In the genomic region with DNA sequence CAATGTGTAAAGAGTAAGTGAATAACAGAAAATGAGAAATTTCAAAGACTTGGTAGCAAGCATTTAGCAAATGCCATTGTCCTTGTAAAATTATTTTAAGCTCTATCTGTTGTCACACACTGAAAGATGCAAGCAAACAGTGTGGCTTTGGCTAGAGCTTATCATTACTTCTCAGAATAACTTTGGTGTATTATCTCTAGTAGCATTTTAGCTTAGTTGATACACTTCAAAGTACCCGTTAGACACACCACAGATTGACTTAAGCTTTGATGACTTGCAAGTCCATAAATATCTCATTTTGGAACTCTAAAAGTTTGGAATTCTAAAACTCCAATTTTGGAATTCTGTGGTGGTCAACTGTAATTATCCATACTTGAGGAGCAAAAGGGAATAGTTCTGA, we compare ENCODE assay signal across 1 cellular context.
TF ChIP-seq lines count a peak whose summit lies in the region.

No MANE protein-coding gene starts in this region.

TF ChIP-seq in K562, 482 proteins besides CTCF, POLR2A, EP300 and RAD21 (continued from another document and continues in another):
- TF ChIP-seq, protein P1, sequence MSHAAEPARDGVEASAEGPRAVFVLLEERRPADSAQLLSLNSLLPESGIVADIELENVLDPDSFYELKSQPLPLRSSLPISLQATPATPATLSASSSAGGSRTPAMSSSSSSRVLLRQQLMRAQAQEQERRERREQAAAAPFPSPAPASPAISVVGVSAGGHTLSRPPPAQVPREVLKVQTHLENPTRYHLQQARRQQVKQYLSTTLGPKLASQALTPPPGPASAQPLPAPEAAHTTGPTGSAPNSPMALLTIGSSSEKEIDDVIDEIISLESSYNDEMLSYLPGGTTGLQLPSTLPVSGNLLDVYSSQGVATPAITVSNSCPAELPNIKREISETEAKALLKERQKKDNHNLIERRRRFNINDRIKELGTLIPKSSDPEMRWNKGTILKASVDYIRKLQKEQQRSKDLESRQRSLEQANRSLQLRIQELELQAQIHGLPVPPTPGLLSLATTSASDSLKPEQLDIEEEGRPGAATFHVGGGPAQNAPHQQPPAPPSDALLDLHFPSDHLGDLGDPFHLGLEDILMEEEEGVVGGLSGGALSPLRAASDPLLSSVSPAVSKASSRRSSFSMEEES (CRISPR knock-in tag; IDR thresholded peaks at IDR 0.05): no peak
- TF ChIP-seq ZNF143 (CRISPR knock-in tag; IDR thresholded peaks at IDR 0.05) (no peak), EZH2 (IDR thresholded peaks at IDR 0.05; ENCODE audit: borderline replicate concordance, low read depth, low read length) (no peak), CBX5 (IDR thresholded peaks at IDR 0.05; ENCODE audit: borderline replicate concordance, low read depth) (no peak), SREBF2 (CRISPR knock-in tag; IDR thresholded peaks at IDR 0.05) (no peak), SRSF9 (IDR thresholded peaks at IDR 0.05; ENCODE audit: borderline replicate concordance, low read depth, low read length) (no peak), CEBPB (tag; IDR thresholded peaks at IDR 0.05) (no peak), NCOA2 (IDR thresholded peaks at IDR 0.05; ENCODE audit: partially characterized antibody in 2 of 2) (peak; percentile 65 to 70), FOS (IDR thresholded peaks at IDR 0.05; ENCODE audit: extremely low read depth, insufficient read length) (no peak), ZC3H11A (IDR thresholded peaks at IDR 0.05; ENCODE audit: low read depth, low read length) (no peak), ZNF57 (CRISPR knock-in tag; IDR thresholded peaks at IDR 0.05) (no peak), CHD4 (IDR thresholded peaks at IDR 0.05; ENCODE audit: insufficient read depth, insufficient replicate concordance, low read depth, low read length, poor library complexity, severe bottlenecking) (no peak), ERF (CRISPR knock-in tag; IDR thresholded peaks at IDR 0.05) (no peak), EGR1 (conservative IDR thresholded peaks at IDR 0.05) (no peak), TCF3 (CRISPR knock-in tag; IDR thresholded peaks at IDR 0.05) (peak; percentile 95), MCM7 (IDR thresholded peaks at IDR 0.05) (no peak), NBN (IDR thresholded peaks at IDR 0.05; ENCODE audit: low read depth) (no peak), TRIM28 (IDR thresholded peaks at IDR 0.05) (no peak), JUND (IDR thresholded peaks at IDR 0.05; ENCODE audit: borderline replicate concordance, low read depth, low read length) (peak; percentile 74; the same call in 1 of the 2 replicates), JUND (tag; IDR thresholded peaks at IDR 0.05; ENCODE audit: borderline replicate concordance, low read depth, low read length) (peak; percentile 58; the same call in 1 of the 3 replicates), PHTF2 (CRISPR knock-in tag; IDR thresholded peaks at IDR 0.05) (no peak), SMC3 (conservative IDR thresholded peaks at IDR 0.05; ENCODE audit: insufficient read depth, low read depth, low read length) (no peak), NFYB (IDR thresholded peaks at IDR 0.05; ENCODE audit: extremely low read depth, insufficient read length) (no peak), HLTF (IDR thresholded peaks at IDR 0.05) (no peak), NRF1 (conservative IDR thresholded peaks at IDR 0.05 in 1 of 2, IDR thresholded peaks at IDR 0.05 in 1 of 2) (no peak), MYBL2 (IDR thresholded peaks at IDR 0.05; ENCODE audit: low read depth) (no peak), MYBL2 (CRISPR knock-in tag; IDR thresholded peaks at IDR 0.05; ENCODE audit: borderline replicate concordance) (no peak), SMAD1 (IDR thresholded peaks at IDR 0.05; ENCODE audit: low read depth, low read length, partially characterized antibody) (no peak), ZNF551 (CRISPR knock-in tag; IDR thresholded peaks at IDR 0.05) (no peak), DMBX1 (CRISPR knock-in tag; IDR thresholded peaks at IDR 0.05; ENCODE audit: borderline replicate concordance) (no peak; the same call in 1 of the 2 replicates), NEUROD1 (IDR thresholded peaks at IDR 0.05; ENCODE audit: borderline replicate concordance, low read depth, low read length, partially characterized antibody) (peak; percentile 30), NR2C1 (IDR thresholded peaks at IDR 0.05) (no peak), NR2C1 (tag; IDR thresholded peaks at IDR 0.05) (no peak), MAZ (CRISPR knock-in tag; conservative IDR thresholded peaks at IDR 0.05 in 1 of 2, IDR thresholded peaks at IDR 0.05 in 1 of 2) (no peak), SIRT6 (IDR thresholded peaks at IDR 0.05; ENCODE audit: low read depth, low read length) (no peak), TOE1 (IDR thresholded peaks at IDR 0.05; ENCODE audit: borderline replicate concordance) (no peak), TOE1 (CRISPR knock-in tag; IDR thresholded peaks at IDR 0.05; ENCODE audit: borderline replicate concordance, low read depth) (no peak), C11orf30 (IDR thresholded peaks at IDR 0.05; ENCODE audit: low read depth) (peak; percentile 78), ZNF830 (CRISPR knock-in tag; IDR thresholded peaks at IDR 0.05) (no peak), SIX5 (IDR thresholded peaks at IDR 0.05; ENCODE audit: borderline replicate concordance in 1 of 2, insufficient read depth in 1 of 2, low read depth in 1 of 2, low read length in 2 of 2) (no peak), ZEB2 (IDR thresholded peaks at IDR 0.05) (no peak), SMARCC2 (IDR thresholded peaks at IDR 0.05; ENCODE audit: low read depth) (peak; percentile 85), SAFB2 (IDR thresholded peaks at IDR 0.05; ENCODE audit: borderline replicate concordance, low read depth, low read length, severe bottlenecking) (no peak), PRMT5 (CRISPR knock-in tag; IDR thresholded peaks at IDR 0.05) (no peak), GABPB1 (CRISPR knock-in tag; IDR thresholded peaks at IDR 0.05) (no peak)
- TF ChIP-seq, protein P2, sequence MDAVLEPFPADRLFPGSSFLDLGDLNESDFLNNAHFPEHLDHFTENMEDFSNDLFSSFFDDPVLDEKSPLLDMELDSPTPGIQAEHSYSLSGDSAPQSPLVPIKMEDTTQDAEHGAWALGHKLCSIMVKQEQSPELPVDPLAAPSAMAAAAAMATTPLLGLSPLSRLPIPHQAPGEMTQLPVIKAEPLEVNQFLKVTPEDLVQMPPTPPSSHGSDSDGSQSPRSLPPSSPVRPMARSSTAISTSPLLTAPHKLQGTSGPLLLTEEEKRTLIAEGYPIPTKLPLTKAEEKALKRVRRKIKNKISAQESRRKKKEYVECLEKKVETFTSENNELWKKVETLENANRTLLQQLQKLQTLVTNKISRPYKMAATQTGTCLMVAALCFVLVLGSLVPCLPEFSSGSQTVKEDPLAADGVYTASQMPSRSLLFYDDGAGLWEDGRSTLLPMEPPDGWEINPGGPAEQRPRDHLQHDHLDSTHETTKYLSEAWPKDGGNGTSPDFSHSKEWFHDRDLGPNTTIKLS (IDR thresholded peaks at IDR 0.05; ENCODE audit: borderline replicate concordance, low read depth): no peak
- TF ChIP-seq, protein P3, sequence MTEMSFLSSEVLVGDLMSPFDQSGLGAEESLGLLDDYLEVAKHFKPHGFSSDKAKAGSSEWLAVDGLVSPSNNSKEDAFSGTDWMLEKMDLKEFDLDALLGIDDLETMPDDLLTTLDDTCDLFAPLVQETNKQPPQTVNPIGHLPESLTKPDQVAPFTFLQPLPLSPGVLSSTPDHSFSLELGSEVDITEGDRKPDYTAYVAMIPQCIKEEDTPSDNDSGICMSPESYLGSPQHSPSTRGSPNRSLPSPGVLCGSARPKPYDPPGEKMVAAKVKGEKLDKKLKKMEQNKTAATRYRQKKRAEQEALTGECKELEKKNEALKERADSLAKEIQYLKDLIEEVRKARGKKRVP (CRISPR knock-in tag; IDR thresholded peaks at IDR 0.05): peak; percentile 76; the same call in 1 of the 2 replicates
- TF ChIP-seq, protein P4, sequence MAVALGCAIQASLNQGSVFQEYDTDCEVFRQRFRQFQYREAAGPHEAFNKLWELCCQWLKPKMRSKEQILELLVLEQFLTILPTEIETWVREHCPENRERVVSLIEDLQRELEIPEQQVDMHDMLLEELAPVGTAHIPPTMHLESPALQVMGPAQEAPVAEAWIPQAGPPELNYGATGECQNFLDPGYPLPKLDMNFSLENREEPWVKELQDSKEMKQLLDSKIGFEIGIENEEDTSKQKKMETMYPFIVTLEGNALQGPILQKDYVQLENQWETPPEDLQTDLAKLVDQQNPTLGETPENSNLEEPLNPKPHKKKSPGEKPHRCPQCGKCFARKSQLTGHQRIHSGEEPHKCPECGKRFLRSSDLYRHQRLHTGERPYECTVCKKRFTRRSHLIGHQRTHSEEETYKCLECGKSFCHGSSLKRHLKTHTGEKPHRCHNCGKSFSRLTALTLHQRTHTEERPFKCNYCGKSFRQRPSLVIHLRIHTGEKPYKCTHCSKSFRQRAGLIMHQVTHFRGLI (CRISPR knock-in tag; IDR thresholded peaks at IDR 0.05): no peak
- TF ChIP-seq, protein P5, sequence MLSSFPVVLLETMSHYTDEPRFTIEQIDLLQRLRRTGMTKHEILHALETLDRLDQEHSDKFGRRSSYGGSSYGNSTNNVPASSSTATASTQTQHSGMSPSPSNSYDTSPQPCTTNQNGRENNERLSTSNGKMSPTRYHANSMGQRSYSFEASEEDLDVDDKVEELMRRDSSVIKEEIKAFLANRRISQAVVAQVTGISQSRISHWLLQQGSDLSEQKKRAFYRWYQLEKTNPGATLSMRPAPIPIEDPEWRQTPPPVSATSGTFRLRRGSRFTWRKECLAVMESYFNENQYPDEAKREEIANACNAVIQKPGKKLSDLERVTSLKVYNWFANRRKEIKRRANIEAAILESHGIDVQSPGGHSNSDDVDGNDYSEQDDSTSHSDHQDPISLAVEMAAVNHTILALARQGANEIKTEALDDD (IDR thresholded peaks at IDR 0.05): peak; percentile 89
- TF ChIP-seq, protein P6, sequence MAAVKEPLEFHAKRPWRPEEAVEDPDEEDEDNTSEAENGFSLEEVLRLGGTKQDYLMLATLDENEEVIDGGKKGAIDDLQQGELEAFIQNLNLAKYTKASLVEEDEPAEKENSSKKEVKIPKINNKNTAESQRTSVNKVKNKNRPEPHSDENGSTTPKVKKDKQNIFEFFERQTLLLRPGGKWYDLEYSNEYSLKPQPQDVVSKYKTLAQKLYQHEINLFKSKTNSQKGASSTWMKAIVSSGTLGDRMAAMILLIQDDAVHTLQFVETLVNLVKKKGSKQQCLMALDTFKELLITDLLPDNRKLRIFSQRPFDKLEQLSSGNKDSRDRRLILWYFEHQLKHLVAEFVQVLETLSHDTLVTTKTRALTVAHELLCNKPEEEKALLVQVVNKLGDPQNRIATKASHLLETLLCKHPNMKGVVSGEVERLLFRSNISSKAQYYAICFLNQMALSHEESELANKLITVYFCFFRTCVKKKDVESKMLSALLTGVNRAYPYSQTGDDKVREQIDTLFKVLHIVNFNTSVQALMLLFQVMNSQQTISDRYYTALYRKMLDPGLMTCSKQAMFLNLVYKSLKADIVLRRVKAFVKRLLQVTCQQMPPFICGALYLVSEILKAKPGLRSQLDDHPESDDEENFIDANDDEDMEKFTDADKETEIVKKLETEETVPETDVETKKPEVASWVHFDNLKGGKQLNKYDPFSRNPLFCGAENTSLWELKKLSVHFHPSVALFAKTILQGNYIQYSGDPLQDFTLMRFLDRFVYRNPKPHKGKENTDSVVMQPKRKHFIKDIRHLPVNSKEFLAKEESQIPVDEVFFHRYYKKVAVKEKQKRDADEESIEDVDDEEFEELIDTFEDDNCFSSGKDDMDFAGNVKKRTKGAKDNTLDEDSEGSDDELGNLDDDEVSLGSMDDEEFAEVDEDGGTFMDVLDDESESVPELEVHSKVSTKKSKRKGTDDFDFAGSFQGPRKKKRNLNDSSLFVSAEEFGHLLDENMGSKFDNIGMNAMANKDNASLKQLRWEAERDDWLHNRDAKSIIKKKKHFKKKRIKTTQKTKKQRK (IDR thresholded peaks at IDR 0.05; ENCODE audit: borderline replicate concordance, low read depth, low read length): no peak
- TF ChIP-seq, protein P7, sequence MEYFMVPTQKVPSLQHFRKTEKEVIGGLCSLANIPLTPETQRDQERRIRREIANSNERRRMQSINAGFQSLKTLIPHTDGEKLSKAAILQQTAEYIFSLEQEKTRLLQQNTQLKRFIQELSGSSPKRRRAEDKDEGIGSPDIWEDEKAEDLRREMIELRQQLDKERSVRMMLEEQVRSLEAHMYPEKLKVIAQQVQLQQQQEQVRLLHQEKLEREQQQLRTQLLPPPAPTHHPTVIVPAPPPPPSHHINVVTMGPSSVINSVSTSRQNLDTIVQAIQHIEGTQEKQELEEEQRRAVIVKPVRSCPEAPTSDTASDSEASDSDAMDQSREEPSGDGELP (CRISPR knock-in tag; IDR thresholded peaks at IDR 0.05; ENCODE audit: borderline replicate concordance): no peak
- TF ChIP-seq, protein P8, sequence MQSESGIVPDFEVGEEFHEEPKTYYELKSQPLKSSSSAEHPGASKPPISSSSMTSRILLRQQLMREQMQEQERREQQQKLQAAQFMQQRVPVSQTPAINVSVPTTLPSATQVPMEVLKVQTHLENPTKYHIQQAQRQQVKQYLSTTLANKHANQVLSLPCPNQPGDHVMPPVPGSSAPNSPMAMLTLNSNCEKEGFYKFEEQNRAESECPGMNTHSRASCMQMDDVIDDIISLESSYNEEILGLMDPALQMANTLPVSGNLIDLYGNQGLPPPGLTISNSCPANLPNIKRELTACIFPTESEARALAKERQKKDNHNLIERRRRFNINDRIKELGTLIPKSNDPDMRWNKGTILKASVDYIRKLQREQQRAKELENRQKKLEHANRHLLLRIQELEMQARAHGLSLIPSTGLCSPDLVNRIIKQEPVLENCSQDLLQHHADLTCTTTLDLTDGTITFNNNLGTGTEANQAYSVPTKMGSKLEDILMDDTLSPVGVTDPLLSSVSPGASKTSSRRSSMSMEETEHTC (IDR thresholded peaks at IDR 0.05): no peak
- TF ChIP-seq, protein P9, sequence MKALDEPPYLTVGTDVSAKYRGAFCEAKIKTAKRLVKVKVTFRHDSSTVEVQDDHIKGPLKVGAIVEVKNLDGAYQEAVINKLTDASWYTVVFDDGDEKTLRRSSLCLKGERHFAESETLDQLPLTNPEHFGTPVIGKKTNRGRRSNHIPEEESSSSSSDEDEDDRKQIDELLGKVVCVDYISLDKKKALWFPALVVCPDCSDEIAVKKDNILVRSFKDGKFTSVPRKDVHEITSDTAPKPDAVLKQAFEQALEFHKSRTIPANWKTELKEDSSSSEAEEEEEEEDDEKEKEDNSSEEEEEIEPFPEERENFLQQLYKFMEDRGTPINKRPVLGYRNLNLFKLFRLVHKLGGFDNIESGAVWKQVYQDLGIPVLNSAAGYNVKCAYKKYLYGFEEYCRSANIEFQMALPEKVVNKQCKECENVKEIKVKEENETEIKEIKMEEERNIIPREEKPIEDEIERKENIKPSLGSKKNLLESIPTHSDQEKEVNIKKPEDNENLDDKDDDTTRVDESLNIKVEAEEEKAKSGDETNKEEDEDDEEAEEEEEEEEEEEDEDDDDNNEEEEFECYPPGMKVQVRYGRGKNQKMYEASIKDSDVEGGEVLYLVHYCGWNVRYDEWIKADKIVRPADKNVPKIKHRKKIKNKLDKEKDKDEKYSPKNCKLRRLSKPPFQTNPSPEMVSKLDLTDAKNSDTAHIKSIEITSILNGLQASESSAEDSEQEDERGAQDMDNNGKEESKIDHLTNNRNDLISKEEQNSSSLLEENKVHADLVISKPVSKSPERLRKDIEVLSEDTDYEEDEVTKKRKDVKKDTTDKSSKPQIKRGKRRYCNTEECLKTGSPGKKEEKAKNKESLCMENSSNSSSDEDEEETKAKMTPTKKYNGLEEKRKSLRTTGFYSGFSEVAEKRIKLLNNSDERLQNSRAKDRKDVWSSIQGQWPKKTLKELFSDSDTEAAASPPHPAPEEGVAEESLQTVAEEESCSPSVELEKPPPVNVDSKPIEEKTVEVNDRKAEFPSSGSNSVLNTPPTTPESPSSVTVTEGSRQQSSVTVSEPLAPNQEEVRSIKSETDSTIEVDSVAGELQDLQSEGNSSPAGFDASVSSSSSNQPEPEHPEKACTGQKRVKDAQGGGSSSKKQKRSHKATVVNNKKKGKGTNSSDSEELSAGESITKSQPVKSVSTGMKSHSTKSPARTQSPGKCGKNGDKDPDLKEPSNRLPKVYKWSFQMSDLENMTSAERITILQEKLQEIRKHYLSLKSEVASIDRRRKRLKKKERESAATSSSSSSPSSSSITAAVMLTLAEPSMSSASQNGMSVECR (CRISPR knock-in tag; IDR thresholded peaks at IDR 0.05): no peak
